15 cellular contexts compared by ENCODE assay signal in the genomic region with DNA sequence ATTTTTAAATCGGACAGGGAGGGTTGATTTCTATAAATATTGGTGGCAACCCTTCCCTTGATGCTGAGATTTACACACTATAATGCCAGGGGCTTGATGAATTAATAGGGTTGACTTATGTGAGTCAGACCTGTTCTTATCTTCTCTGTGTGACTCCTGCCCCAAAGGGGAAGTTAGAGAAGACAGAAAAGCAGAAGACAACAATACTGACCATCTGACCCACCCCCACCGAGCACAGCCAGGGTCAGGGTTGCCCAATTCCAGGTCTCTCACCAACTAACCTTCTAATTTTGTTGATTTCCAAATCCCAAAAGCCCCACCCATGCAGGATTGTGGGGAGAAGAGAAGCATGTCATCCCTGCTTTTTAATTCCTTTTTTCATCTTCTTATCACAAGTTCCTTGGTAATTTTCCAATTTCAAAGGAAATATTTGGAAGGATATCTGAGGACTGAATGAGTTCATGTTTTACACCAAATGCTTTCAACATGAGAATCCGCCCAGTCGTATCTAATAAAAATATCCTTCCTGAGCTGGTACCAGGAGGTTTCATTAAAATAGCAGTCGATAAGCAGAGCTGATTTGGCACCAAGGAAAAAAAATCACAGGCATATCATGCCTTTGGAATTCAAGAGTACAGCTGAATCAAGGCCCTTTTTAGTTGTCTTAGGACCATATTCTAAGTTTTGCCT.
A peak's percentile ranks its signal among the peaks of the same experiment; 100 is the strongest.
DNase-seq lines count a peak whose midpoint lies in the region; ATAC-seq and TF ChIP-seq lines count a peak whose summit lies in the region.
"Had no signal": no experiment of that assay in that cellular context is flagged by ENCODE, and none has a peak within 500 bp of the region (broad histone marks: within the 10 kb centered on the region; RNA-seq: fewer than 3 reads in every experiment).

No MANE protein-coding gene starts in this region.

- peak overlapping the region; percentile 11; the same call in 1 of the 2 replicates for H3K27ac ChIP-seq in PC-3 (ENCODE audit: low read length)
- H3K27ac ChIP-seq in smooth muscle cell (ENCODE audit: low read depth) = no peak overlapping the region
- no peak overlapping the region for H3K27ac ChIP-seq in uterus
- H3K27ac ChIP-seq: colonic mucosa had no signal

- no peak overlapping the region for H3K27ac Mint-ChIP-seq in natural killer cell treated with Interleukin-12 subunit alpha and Interleukin-12 subunit beta and Interleukin-15 and Interleukin-18, amount 100 ng/mL, for 72 hours
- H3K27ac Mint-ChIP-seq: activated CD4-positive, alpha-beta memory T cell treated with anti-CD3 and anti-CD28 coated beads, Interleukin-2, amount 10 ng/mL, durations not matched to agents 7 days and 5 days; activated T-helper 1 cell treated with anti-CD3 and anti-CD28 coated beads, Interleukin-12 subunit alpha, Interleukin-12 subunit beta, Interleukin-2, Interleukin-4 antibody, amounts not matched to agents 30 ng/mL and 10 ng/mL and 1 ng/mL, durations not matched to agents 14 hours and 24 hours and 36 hours; CD8-positive, alpha-beta T cell; stimulated activated naive CD8-positive, alpha-beta T cell treated with anti-CD3 and anti-CD28 coated beads, Interleukin-15, amount 100 ng/mL, for 72 hours had no signal

- 63% methylated on average over 5 of the region's 5 CpGs for WGBS in smooth muscle cell (ENCODE audit: low lambda C conversion rate)

- no peaks in the 10 kb centered on the region for H3K79me2 ChIP-seq in PC-3 (ENCODE audit: low read length)
- no peaks in the 10 kb centered on the region for H3K79me2 ChIP-seq in smooth muscle cell (ENCODE audit: low read depth)

- no peak for TF ChIP-seq CTCF in PC-3 (conservative IDR thresholded peaks at IDR 0.05; ENCODE audit: low read depth, low read length)
- no peak for TF ChIP-seq CTCF in cardiac fibroblast (IDR thresholded peaks at IDR 0.05; ENCODE audit: low read depth, low read length)
- no peak for TF ChIP-seq CTCF in smooth muscle cell (IDR thresholded peaks at IDR 0.05; ENCODE audit: borderline replicate concordance, insufficient read depth, poor library complexity, severe bottlenecking)
- TF ChIP-seq CTCF in uterus (IDR thresholded peaks at IDR 0.05) = no peak

- no peak overlapping the region for H3K4me3 Mint-ChIP-seq in natural killer cell treated with Interleukin-12 subunit alpha and Interleukin-12 subunit beta and Interleukin-15 and Interleukin-18, amount 100 ng/mL, for 72 hours
- H3K4me3 Mint-ChIP-seq: activated CD4-positive, alpha-beta memory T cell treated with anti-CD3 and anti-CD28 coated beads, Interleukin-2, amount 10 ng/mL, durations not matched to agents 7 days and 5 days; activated T-helper 1 cell treated with anti-CD3 and anti-CD28 coated beads, Interleukin-12 subunit alpha, Interleukin-12 subunit beta, Interleukin-2, Interleukin-4 antibody, amounts not matched to agents 30 ng/mL and 10 ng/mL and 1 ng/mL, durations not matched to agents 14 hours and 24 hours and 36 hours; CD8-positive, alpha-beta T cell; stimulated activated naive CD8-positive, alpha-beta T cell treated with anti-CD3 and anti-CD28 coated beads, Interleukin-15, amount 100 ng/mL, for 72 hours had no signal

- no peaks in the 10 kb centered on the region for H4K20me1 ChIP-seq in PC-3 (ENCODE audit: low read length)
- no peaks in the 10 kb centered on the region for H4K20me1 ChIP-seq in smooth muscle cell (ENCODE audit: low read depth)

- CTCF ChIA-PET in PC-3 (lab: Charles Lee) = interaction anchor here (0.5 kb wide), 1 partner anchor 200 kb away, joined by 3 read pairs; no protein-coding TSS in a partner anchor

- intact Hi-C loops in PC-3 (cut with micrococcal nuclease) (no loop called here), uterus (cut with DNase I; ENCODE audit: low total_unique reads) (no loop called here)

- BruUV-seq in PC-3 (replicated peaks; lab: Mats Ljungman, UMichigan) = no TSS peak

- no peaks in the 10 kb centered on the region for H3K9me2 ChIP-seq in PC-3 (replicated peaks; ENCODE audit: low read length)

- H3K4me1 Mint-ChIP-seq in natural killer cell treated with Interleukin-12 subunit alpha and Interleukin-12 subunit beta and Interleukin-15 and Interleukin-18, amount 100 ng/mL, for 72 hours (ENCODE audit: low read depth in 2 of 2) = no peaks in the 10 kb centered on the region
- H3K4me1 Mint-ChIP-seq: activated CD4-positive, alpha-beta memory T cell treated with anti-CD3 and anti-CD28 coated beads, Interleukin-2, amount 10 ng/mL, durations not matched to agents 7 days and 5 days; stimulated activated naive CD8-positive, alpha-beta T cell treated with anti-CD3 and anti-CD28 coated beads, Interleukin-15, amount 100 ng/mL, for 72 hours had no signal

- no peaks in the 10 kb centered on the region for H3K36me3 ChIP-seq in PC-3 (ENCODE audit: low read depth, low read length)
- no peaks in the 10 kb centered on the region for H3K36me3 ChIP-seq in smooth muscle cell (ENCODE audit: low read depth)
- no peaks in the 10 kb centered on the region for H3K36me3 ChIP-seq in uterus
- H3K36me3 ChIP-seq: colonic mucosa had no signal

- H3F3A ChIP-seq in PC-3 (ENCODE audit: low read length, unreplicated experiment) = no peaks in the 10 kb centered on the region
- H3F3A ChIP-seq in smooth muscle cell (ENCODE audit: low read depth) = no peaks in the 10 kb centered on the region

- H3K9me3 ChIP-seq in PC-3 (ENCODE audit: low read length) (no peaks in the 10 kb centered on the region), smooth muscle cell (replicated peaks; ENCODE audit: low read depth) (no peaks in the 10 kb centered on the region), uterus (no peaks in the 10 kb centered on the region)
- H3K9me3 ChIP-seq: colonic mucosa had no signal

- H3K36me3 Mint-ChIP-seq in natural killer cell treated with Interleukin-12 subunit alpha and Interleukin-12 subunit beta and Interleukin-15 and Interleukin-18, amount 100 ng/mL, for 72 hours = no peaks in the 10 kb centered on the region
- H3K36me3 Mint-ChIP-seq: CD8-positive, alpha-beta T cell had no signal

- H2AFZ ChIP-seq in PC-3 (ENCODE audit: low read length) = no peak overlapping the region
- no peak overlapping the region for H2AFZ ChIP-seq in smooth muscle cell (ENCODE audit: low read depth)

- POLR2A ChIA-PET in PC-3 (lab: Charles Lee; ENCODE audit: unreplicated experiment) = no interaction called here

- H3K9ac ChIP-seq in PC-3 (ENCODE audit: low read length) (no peak overlapping the region), smooth muscle cell (ENCODE audit: low read depth) (no peak overlapping the region)

- H3K4me2 ChIP-seq in PC-3 (ENCODE audit: low read length) (peak overlapping the region; percentile 68), smooth muscle cell (peak overlapping the region; percentile 8)

- H3K9me3 Mint-ChIP-seq in natural killer cell treated with Interleukin-12 subunit alpha and Interleukin-12 subunit beta and Interleukin-15 and Interleukin-18, amount 100 ng/mL, for 72 hours = no peaks in the 10 kb centered on the region
- H3K9me3 Mint-ChIP-seq: activated CD4-positive, alpha-beta memory T cell treated with anti-CD3 and anti-CD28 coated beads, Interleukin-2, amount 10 ng/mL, durations not matched to agents 7 days and 5 days; activated T-helper 1 cell treated with anti-CD3 and anti-CD28 coated beads, Interleukin-12 subunit alpha, Interleukin-12 subunit beta, Interleukin-2, Interleukin-4 antibody, amounts not matched to agents 30 ng/mL and 10 ng/mL and 1 ng/mL, durations not matched to agents 14 hours and 24 hours and 36 hours; CD8-positive, alpha-beta T cell; stimulated activated naive CD8-positive, alpha-beta T cell treated with anti-CD3 and anti-CD28 coated beads, Interleukin-15, amount 100 ng/mL, for 72 hours had no signal

- no peak for TF ChIP-seq POLR2A in uterus (IDR thresholded peaks at IDR 0.05)

- DNase-seq in HS-27A (ENCODE audit: low read depth) (peak; percentile 56), PC-3 (peak; percentile 57), cardiac fibroblast (ENCODE audit: low read depth in 2 of 2) (peak; percentile 8 to 73), smooth muscle cell (lab: John Stamatoyannopoulos, UW; ENCODE audit: unreplicated experiment) (no peak), uterus (no peak)
- DNase-seq in natural killer cell treated with Interleukin-12 subunit alpha and Interleukin-12 subunit beta and Interleukin-15 and Interleukin-18, amount 100 ng/mL, for 72 hours (ENCODE audit: low spot score) = no peak
- DNase-seq: activated CD4-positive, alpha-beta memory T cell treated with anti-CD3 and anti-CD28 coated beads, Interleukin-2, amount 10 ng/mL, durations not matched to agents 7 days and 5 days; CD8-positive, alpha-beta T cell; colonic mucosa; erythroblast; Karpas-422; NCI-H2081 treated with DMSO at 0.1 percent for 48 hours; stimulated activated naive CD8-positive, alpha-beta T cell treated with anti-CD3 and anti-CD28 coated beads, Interleukin-15, amount 100 ng/mL, for 72 hours had no signal

- H3K4me3 ChIP-seq in PC-3 (ENCODE audit: low read length) (0 out of 2 replicates have a peak overlapping the region, but pooled peaks have one; percentile 21), cardiac fibroblast (replicated peaks in 1 of 2; ENCODE audit: low read depth in 2 of 2, low read length in 2 of 2) (no peak overlapping the region), smooth muscle cell (no peak overlapping the region), uterus (no peak overlapping the region)
- H3K4me3 ChIP-seq: colonic mucosa had no signal

- H3K4me1 ChIP-seq in PC-3 (ENCODE audit: insufficient read depth, low read length) (peaks cover 15% of the 10 kb centered on the region), smooth muscle cell (ENCODE audit: low read depth) (peaks cover 14% of the 10 kb centered on the region), uterus (no peaks in the 10 kb centered on the region)
- H3K4me1 ChIP-seq: colonic mucosa had no signal

- H3K27me3 Mint-ChIP-seq in natural killer cell treated with Interleukin-12 subunit alpha and Interleukin-12 subunit beta and Interleukin-15 and Interleukin-18, amount 100 ng/mL, for 72 hours = peaks cover 10 to 14% of the 10 kb centered on the region in 2 donors
- H3K27me3 Mint-ChIP-seq: activated CD4-positive, alpha-beta memory T cell treated with anti-CD3 and anti-CD28 coated beads, Interleukin-2, amount 10 ng/mL, durations not matched to agents 7 days and 5 days; stimulated activated naive CD8-positive, alpha-beta T cell treated with anti-CD3 and anti-CD28 coated beads, Interleukin-15, amount 100 ng/mL, for 72 hours had no signal

- H3K27me3 ChIP-seq in PC-3 (ENCODE audit: low read length) (no peaks in the 10 kb centered on the region), smooth muscle cell (ENCODE audit: low read depth) (no peaks in the 10 kb centered on the region), uterus (no peaks in the 10 kb centered on the region)
- H3K27me3 ChIP-seq: colonic mucosa had no signal

- ATAC-seq in PC-3 = peak; percentile 70
- ATAC-seq in natural killer cell treated with Interleukin-12 subunit alpha and Interleukin-12 subunit beta and Interleukin-15 and Interleukin-18, amount 100 ng/mL, for 72 hours = no peak
- ATAC-seq in GM21447 (IDR thresholded peaks at IDR 0.05; ENCODE audit: unreplicated experiment) = no peak
- ATAC-seq: CD8-positive, alpha-beta T cell; stimulated activated naive CD8-positive, alpha-beta T cell treated with anti-CD3 and anti-CD28 coated beads, Interleukin-15, amount 100 ng/mL, for 72 hours had no signal

Comparison
In these comparisons a context has a peak if more than half of its experiments do, and no peak if none do; other contexts are left out.
1. DNase-seq: peak in HS-27A (single experiment), PC-3 (single experiment) and cardiac fibroblast (2 of 2); none in smooth muscle cell (single experiment), natural killer cell treated with Interleukin-12 subunit alpha and Interleukin-12 subunit beta and Interleukin-15 and Interleukin-18, amount 100 ng/mL, for 72 hours (single experiment) and uterus (0 of 2).